15 cellular contexts compared by ENCODE assay signal in genomic region chr11:126007263-126007662, GRCh38. TPM values are rescaled to one million over a fixed set of nuclear protein-coding genes. Genes with fewer than 3 reads are reported as not detected.
DNase-seq lines count a peak whose midpoint lies in the region; ATAC-seq and TF ChIP-seq lines count a peak whose summit lies in the region.
"Had no signal": no experiment of that assay in that cellular context is flagged by ENCODE, and none has a peak within 500 bp of the region (broad histone marks: within the 10 kb centered on the region; RNA-seq: fewer than 3 reads in every experiment).

No MANE protein-coding gene starts in this region.

- no peaks in the 10 kb centered on the region for H3K36me3 Mint-ChIP-seq in activated CD8-positive, alpha-beta memory T cell treated with anti-CD3 and anti-CD28 coated beads, Interleukin-2, amount 10 ng/mL, durations not matched to agents 7 days and 5 days

- peaks cover 2% of the 10 kb centered on the region; the same call in 1 of the 2 replicates for H3K27me3 ChIP-seq in BJ (ENCODE audit: control insufficient read depth, insufficient read depth, low read length)
- H3K27me3 ChIP-seq in muscle layer of colon (ENCODE audit: control insufficient read depth in 1 of 2, insufficient read depth in 2 of 2, low read length in 2 of 2) = no peaks in the 10 kb centered on the region
- H3K27me3 ChIP-seq: SJSA1 had no signal

- DNase-seq in BJ (ENCODE audit: low read depth) = peak; percentile 46
- peak; percentile 69 for DNase-seq in M059J (ENCODE audit: low read depth)
- DNase-seq in epithelial cell of prostate (ENCODE audit: low read depth, low spot score) = peak; percentile 14
- DNase-seq in G401 (ENCODE audit: low spot score) = no peak
- no peak for DNase-seq in activated CD4-positive, alpha-beta T cell treated with anti-CD3 and anti-CD28 coated beads for 4 hours
- no peak for DNase-seq in activated CD8-positive, alpha-beta memory T cell treated with anti-CD3 and anti-CD28 coated beads, Interleukin-2, amount 10 ng/mL, durations not matched to agents 7 days and 5 days
- DNase-seq: activated CD4-positive, alpha-beta T cell treated with anti-CD3 and anti-CD28 coated beads, Interleukin-2, amount 10 ng/mL, durations not matched to agents 7 days and 5 days; foreskin melanocyte; NCI-H1694 treated with DMSO at 0.1 percent for 48 hours; stimulated activated CD4-positive, alpha-beta T cell treated with anti-CD3 and anti-CD28 coated beads, Interleukin-2, amount 100 ng/mL, for 24 hours; substantia nigra had no signal

- H3K27ac Mint-ChIP-seq in activated CD8-positive, alpha-beta memory T cell treated with anti-CD3 and anti-CD28 coated beads, Interleukin-2, amount 10 ng/mL, durations not matched to agents 7 days and 5 days = no peak overlapping the region
- H3K27ac Mint-ChIP-seq: activated CD4-positive, alpha-beta T cell treated with anti-CD3 and anti-CD28 coated beads, Interleukin-2, amount 10 ng/mL, durations not matched to agents 7 days and 5 days; activated naive CD4-positive, alpha-beta T cell treated with anti-CD3 and anti-CD28 coated beads, Interleukin-2, amount 50 U/mL, for 24 hours had no signal

- H3K4me3 ChIP-seq in BJ (ENCODE audit: low read depth, low read length) (no peak overlapping the region), muscle layer of colon (ENCODE audit: low read depth in 1 of 2, low read length in 2 of 2) (no peak overlapping the region)
- H3K4me3 ChIP-seq: SJSA1 had no signal

- POLR2A ChIA-PET in BJ (lab: Charles Lee) = no interaction called here

- no peak for TF ChIP-seq CTCF in BJ (IDR thresholded peaks at IDR 0.05; ENCODE audit: insufficient read depth, low read depth, low read length)

- no peaks in the 10 kb centered on the region for H3K9me3 ChIP-seq in muscle layer of colon (ENCODE audit: low read length)
- H3K9me3 ChIP-seq: SJSA1 had no signal

- no peak overlapping the region for H3K9ac ChIP-seq in muscle layer of colon (ENCODE audit: low read length)

- H3K4me1 ChIP-seq in muscle layer of colon (ENCODE audit: insufficient read depth, low read length) = peaks cover 16% of the 10 kb centered on the region
- H3K4me1 ChIP-seq: SJSA1 had no signal

- peaks cover 14% of the 10 kb centered on the region for H3K27me3 Mint-ChIP-seq in activated CD8-positive, alpha-beta memory T cell treated with anti-CD3 and anti-CD28 coated beads, Interleukin-2, amount 10 ng/mL, durations not matched to agents 7 days and 5 days
- H3K27me3 Mint-ChIP-seq: activated CD4-positive, alpha-beta T cell treated with anti-CD3 and anti-CD28 coated beads, Interleukin-2, amount 10 ng/mL, durations not matched to agents 7 days and 5 days; activated naive CD4-positive, alpha-beta T cell treated with anti-CD3 and anti-CD28 coated beads, Interleukin-2, amount 50 U/mL, for 24 hours had no signal

- peaks cover 8% of the 10 kb centered on the region for H3K4me1 Mint-ChIP-seq in activated CD8-positive, alpha-beta memory T cell treated with anti-CD3 and anti-CD28 coated beads, Interleukin-2, amount 10 ng/mL, durations not matched to agents 7 days and 5 days
- H3K4me1 Mint-ChIP-seq: activated CD4-positive, alpha-beta T cell treated with anti-CD3 and anti-CD28 coated beads, Interleukin-2, amount 10 ng/mL, durations not matched to agents 7 days and 5 days; activated naive CD4-positive, alpha-beta T cell treated with anti-CD3 and anti-CD28 coated beads, Interleukin-2, amount 50 U/mL, for 24 hours had no signal

- in situ Hi-C loops in G401 (cut with HindIII; ENCODE audit: low sequenced_read_pairs) = no loop called here

- ATAC-seq in GM18907 (IDR thresholded peaks at IDR 0.05; ENCODE audit: unreplicated experiment) = no peak
- no peak for ATAC-seq in activated CD8-positive, alpha-beta memory T cell treated with anti-CD3 and anti-CD28 coated beads, Interleukin-2, amount 10 ng/mL, durations not matched to agents 7 days and 5 days

- no peaks in the 10 kb centered on the region for H3K36me3 ChIP-seq in BJ (ENCODE audit: control insufficient read depth, insufficient read depth, low read length)
- peaks cover 35% of the 10 kb centered on the region for H3K36me3 ChIP-seq in muscle layer of colon (ENCODE audit: insufficient read depth, low read length)
- H3K36me3 ChIP-seq: SJSA1 had no signal

- H3K9me3 Mint-ChIP-seq in activated CD8-positive, alpha-beta memory T cell treated with anti-CD3 and anti-CD28 coated beads, Interleukin-2, amount 10 ng/mL, durations not matched to agents 7 days and 5 days (ENCODE audit: low read depth) = no peaks in the 10 kb centered on the region
- H3K9me3 Mint-ChIP-seq: activated CD4-positive, alpha-beta T cell treated with anti-CD3 and anti-CD28 coated beads, Interleukin-2, amount 10 ng/mL, durations not matched to agents 7 days and 5 days; activated naive CD4-positive, alpha-beta T cell treated with anti-CD3 and anti-CD28 coated beads, Interleukin-2, amount 50 U/mL, for 24 hours had no signal

- CTCF ChIA-PET in BJ (lab: Yijun Ruan, JAX) = no interaction called here
- CTCF ChIA-PET in activated CD8-positive, alpha-beta memory T cell treated with anti-CD3 and anti-CD28 coated beads, Interleukin-2, amount 10 ng/mL, durations not matched to agents 7 days and 5 days (lab: Charles Lee) = no interaction called here

- H3K27ac ChIP-seq in epithelial cell of prostate (no peak overlapping the region), muscle layer of colon (ENCODE audit: low read depth, low read length) (peak overlapping the region; percentile 38)
- H3K27ac ChIP-seq: SJSA1 had no signal

- no peak overlapping the region for H3K4me3 Mint-ChIP-seq in activated CD8-positive, alpha-beta memory T cell treated with anti-CD3 and anti-CD28 coated beads, Interleukin-2, amount 10 ng/mL, durations not matched to agents 7 days and 5 days
- H3K4me3 Mint-ChIP-seq: activated CD4-positive, alpha-beta T cell treated with anti-CD3 and anti-CD28 coated beads, Interleukin-2, amount 10 ng/mL, durations not matched to agents 7 days and 5 days; activated naive CD4-positive, alpha-beta T cell treated with anti-CD3 and anti-CD28 coated beads, Interleukin-2, amount 50 U/mL, for 24 hours had no signal

RNA-seq across cellular contexts. Expression of gene CDON, which starts 55.4 kb away (rescaled TPM):
- polyA plus RNA-seq in BJ (2011; rRNA removed) = 1.5 TPM in 2 replicates
- 1.6 and 1.7 TPM in 2 replicates for polyA minus RNA-seq in BJ (2011; rRNA and poly(A)+ RNA removed)
- total RNA-seq in M059J (2014; rRNA removed; shearing (Covaris generic)) = 8.1 and 24.2 TPM in 2 replicates
- total RNA-seq in G401 (2014; rRNA removed; shearing (Covaris generic)) = 1.3 and 12.7 TPM in 2 replicates
- 1 to 10 TPM; 1.5 to 1.8 TPM for total RNA-seq in activated CD8-positive, alpha-beta memory T cell treated with anti-CD3 and anti-CD28 coated beads, Interleukin-2, amount 10 ng/mL, durations not matched to agents 7 days and 5 days

Comparison
In these comparisons a context has a peak if more than half of its experiments do, and no peak if none do; other contexts are left out.
1. DNase-seq: peak in BJ (single experiment), M059J (single experiment) and epithelial cell of prostate (single experiment); none in G401 (single experiment), activated CD4-positive, alpha-beta T cell treated with anti-CD3 and anti-CD28 coated beads for 4 hours (0 of 2) and activated CD8-positive, alpha-beta memory T cell treated with anti-CD3 and anti-CD28 coated beads, Interleukin-2, amount 10 ng/mL, durations not matched to agents 7 days and 5 days (single experiment).